ENCODE assay signal across 29 cellular contexts in the genomic region with DNA sequence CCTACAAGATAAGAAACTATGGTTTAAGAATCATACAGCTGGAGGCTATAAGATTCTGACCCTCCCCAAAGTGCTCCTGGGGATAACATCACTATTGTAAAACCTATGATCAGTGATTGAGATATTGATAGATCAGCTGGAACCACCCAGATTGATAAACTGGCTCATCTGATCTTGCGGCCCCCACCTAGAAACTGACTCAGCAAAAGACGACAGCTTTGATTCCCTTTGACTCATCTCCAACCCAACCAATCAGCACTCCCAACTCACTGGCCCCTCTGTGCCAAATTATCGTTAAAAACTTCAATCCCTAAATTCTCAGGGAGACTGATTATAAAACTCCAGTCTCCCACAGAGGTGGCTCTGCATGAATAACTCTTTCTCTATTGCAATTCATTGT.
"Had no signal": no experiment of that assay in that cellular context is flagged by ENCODE, and none has a peak within 500 bp of the region (broad histone marks: within the 10 kb centered on the region; RNA-seq: fewer than 3 reads in every experiment).

No MANE protein-coding gene starts in this region.

- H3K27ac ChIP-seq: neural progenitor cell, ovary, parathyroid adenoma, psoas muscle, skin epidermis, spleen, suprapubic skin, testis, tibial artery, transverse colon, upper lobe of right lung, uterus had no signal

- H3K36me3 ChIP-seq: neural progenitor cell, ovary, spleen, suprapubic skin, tibial artery, transverse colon, upper lobe of right lung, uterus had no signal

- H3K4me1 ChIP-seq: neural progenitor cell, psoas muscle, spleen, suprapubic skin, testis, tibial artery, transverse colon, upper lobe of right lung had no signal

- H3K9ac ChIP-seq: neural progenitor cell, parathyroid adenoma had no signal

- H3K79me2 ChIP-seq: parathyroid adenoma had no signal

- H3K9me3 ChIP-seq: ovary, psoas muscle, spleen, suprapubic skin, testis, tibial artery, transverse colon, upper lobe of right lung, uterus had no signal

- H2AFZ ChIP-seq: neural progenitor cell had no signal

- H3K27me3 ChIP-seq: neural progenitor cell, ovary, spleen, suprapubic skin, testis, tibial artery, transverse colon, upper lobe of right lung, uterus had no signal

- ATAC-seq: naive thymus-derived CD8-positive, alpha-beta T cell; natural killer cell treated with Interleukin-12 subunit alpha and Interleukin-12 subunit beta and Interleukin-15 and Interleukin-18, amount 100 ng/mL, for 72 hours; psoas muscle; right cardiac atrium; sciatic nerve; stimulated activated memory B cell treated with anti-CD40 and anti-IgM and Interleukin-4, amounts not matched to agents 10 μg/mL and 1 μg/mL and 100 μg/mL, for 72 hours; stimulated activated naive CD8-positive, alpha-beta T cell treated with anti-CD3 and anti-CD28 coated beads, Interleukin-15, amount 100 ng/mL, for 72 hours; stimulated activated naive CD8-positive, alpha-beta T cell treated with anti-CD3 and anti-CD28 coated beads, Interleukin-15, Interleukin-2, amounts not matched to agents 100 U/mL and 50 U/mL, for 24 hours; upper lobe of right lung had no signal

- DNase-seq: naive thymus-derived CD8-positive, alpha-beta T cell; occipital lobe; ovary; posterior cingulate gyrus; psoas muscle; right cardiac atrium; spleen; stimulated activated CD4-positive, alpha-beta T cell treated with anti-CD3 and anti-CD28 coated beads, Interleukin-12 subunit alpha, Interleukin-12 subunit beta, amount 100 ng/mL, for 4 hours; stimulated activated CD4-positive, alpha-beta T cell treated with anti-CD3 and anti-CD28 coated beads, Interleukin-1b, Interleukin-23, amount 100 ng/mL, for 48 hours; stimulated activated CD4-positive, alpha-beta T cell treated with anti-CD3 and anti-CD28 coated beads, Interleukin-4, amount 100 ng/mL, for 1 hour; stimulated activated CD4-positive, alpha-beta T cell treated with anti-CD3 and anti-CD28 coated beads, Interleukin-4, amount 100 ng/mL, for 4 hours; stimulated activated CD8-positive, alpha-beta memory T cell treated with anti-CD3 and anti-CD28 coated beads, Interleukin-4, amount 100 ng/mL, for 48 hours; stimulated activated naive CD4-positive, alpha-beta T cell; stimulated activated naive CD8-positive, alpha-beta T cell treated with anti-CD3 and anti-CD28 coated beads, Interleukin-15, amount 100 ng/mL, for 72 hours; stimulated activated naive CD8-positive, alpha-beta T cell treated with anti-CD3 and anti-CD28 coated beads, Interleukin-15, Interleukin-2, amounts not matched to agents 100 U/mL and 50 U/mL, for 24 hours; substantia nigra; testis; tibial artery; transverse colon; upper lobe of right lung; uterus had no signal

- H3K4me2 ChIP-seq: neural progenitor cell, smooth muscle cell had no signal

- H3K4me3 ChIP-seq: neural progenitor cell, ovary, psoas muscle, skin epidermis, smooth muscle cell, spleen, suprapubic skin, testis, tibial artery, transverse colon, upper lobe of right lung, uterus had no signal
